In the genomic region with DNA sequence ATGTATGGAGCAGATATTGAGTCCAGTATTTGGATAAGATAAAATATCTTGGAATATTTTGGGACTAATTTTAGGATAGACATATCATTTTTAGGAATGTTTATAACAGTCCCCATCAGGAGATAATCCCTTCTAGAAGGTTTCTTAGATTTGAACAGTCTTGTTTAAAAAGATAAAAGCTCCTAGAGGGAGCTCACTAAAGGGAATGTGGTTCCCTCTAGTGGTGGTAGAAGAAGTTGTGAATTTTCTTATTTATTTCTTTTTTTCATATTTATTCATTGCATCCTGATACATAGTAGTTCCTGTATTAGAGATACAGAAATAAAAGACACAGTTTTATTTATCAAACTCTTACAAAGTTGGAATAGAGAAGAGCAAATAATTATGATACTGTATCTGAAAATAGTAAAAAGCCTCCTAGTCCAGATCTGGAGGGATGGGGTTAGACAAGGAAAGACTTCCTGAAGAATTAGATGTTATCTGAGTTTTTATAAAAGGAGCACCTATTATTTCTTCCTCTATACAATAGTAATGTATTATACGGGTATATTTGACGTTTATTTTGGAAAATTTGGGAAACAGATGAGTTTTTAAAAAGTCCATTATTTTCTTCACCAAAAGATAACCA, we compare ENCODE assay signal across 8 cellular contexts. TPM values are rescaled to one million over a fixed set of nuclear protein-coding genes. Genes with fewer than 3 reads are reported as not detected.
DNase-seq lines count a peak whose midpoint lies in the region; ATAC-seq and TF ChIP-seq lines count a peak whose summit lies in the region.

No MANE protein-coding gene starts in this region.

- no peak; the same call in 1 of the 3 replicates for ATAC-seq in GM23338
- ATAC-seq in GM18502 (IDR thresholded peaks at IDR 0.05; ENCODE audit: poor library complexity, unreplicated experiment): no peak

- H3K27me3 ChIP-seq in GM23338 (ENCODE audit: insufficient read depth): no peaks in the 10 kb centered on the region

- H3K4me1 Mint-ChIP-seq in GM23338: no peaks in the 10 kb centered on the region

- peak; percentile 70 for DNase-seq in AG10803 (ENCODE audit: low read depth)
- DNase-seq in GM23338 (ENCODE audit: low spot score): peak; percentile 68
- peak; percentile 17 for DNase-seq in NCI-H446 treated with DMSO at 0.1 percent for 48 hours (lab: John Stamatoyannopoulos, UW)
- DNase-seq in cardiac fibroblast (ENCODE audit: low read depth in 2 of 2): peak; percentile 76 to 77
- peak; percentile 61 for DNase-seq in medulla oblongata (ENCODE audit: extremely low spot score)
- no peak for DNase-seq in effector CD4-positive, alpha-beta T cell
- DNase-seq in T-helper 9 cell: no peak

- TF ChIP-seq CTCF in AG10803 (conservative IDR thresholded peaks at IDR 0.05; ENCODE audit: low read length) (peak; percentile 74), GM23338 (conservative IDR thresholded peaks at IDR 0.05; ENCODE audit: low read depth in 2 of 2) (peak in 1 of 2 experiments; percentile 91), cardiac fibroblast (IDR thresholded peaks at IDR 0.05; ENCODE audit: low read depth, low read length) (peak; percentile 63)

- H3K27ac Mint-ChIP-seq in GM23338: no peak overlapping the region

- H3K36me3 Mint-ChIP-seq in GM23338 (ENCODE audit: low read depth): no peaks in the 10 kb centered on the region

- H3K4me3 ChIP-seq in AG10803 (ENCODE audit: low read length) (no peak overlapping the region), GM23338 (no peak overlapping the region), cardiac fibroblast (replicated peaks in 1 of 2; ENCODE audit: low read depth in 2 of 2, low read length in 2 of 2) (no peak overlapping the region)

- H3K4me1 ChIP-seq in GM23338 (ENCODE audit: insufficient read depth): no peaks in the 10 kb centered on the region

- H3K27ac ChIP-seq in GM23338 (ENCODE audit: low read depth): no peak overlapping the region

- H3K79me2 ChIP-seq in GM23338 (replicated peaks; ENCODE audit: insufficient read depth): no peaks in the 10 kb centered on the region

- H2AFZ ChIP-seq in GM23338: no peak overlapping the region

- no peaks in the 10 kb centered on the region for H3K36me3 ChIP-seq in GM23338 (ENCODE audit: insufficient read depth)

- H3K27me3 Mint-ChIP-seq in GM23338 (ENCODE audit: insufficient read depth, low read depth, poor library complexity): peaks cover 3% of the 10 kb centered on the region

- no peak overlapping the region for H3K4me2 ChIP-seq in GM23338

- no peaks in the 10 kb centered on the region for H3K9me3 Mint-ChIP-seq in GM23338

- H3K4me3 Mint-ChIP-seq in GM23338: no peak overlapping the region

- no peaks in the 10 kb centered on the region for H4K20me1 ChIP-seq in GM23338 (replicated peaks; ENCODE audit: insufficient read depth)

- H3F3A ChIP-seq in GM23338 (replicated peaks; ENCODE audit: low read depth): no peaks in the 10 kb centered on the region

- no peaks in the 10 kb centered on the region for H3K9me2 ChIP-seq in GM23338 (ENCODE audit: insufficient read depth)

TF ChIP-seq in GM23338, 12 proteins besides CTCF, POLR2A, EP300 and RAD21 (continues in another document):
- no peak for TF ChIP-seq JUNB (IDR thresholded peaks at IDR 0.05; ENCODE audit: unreplicated experiment)
- TF ChIP-seq ZNF331 (CRISPR knock-in tag; IDR thresholded peaks at IDR 0.05; ENCODE audit: low read depth): no peak
- TF ChIP-seq NANOG (IDR thresholded peaks at IDR 0.05; ENCODE audit: borderline replicate concordance): no peak
- TF ChIP-seq, protein P1, sequence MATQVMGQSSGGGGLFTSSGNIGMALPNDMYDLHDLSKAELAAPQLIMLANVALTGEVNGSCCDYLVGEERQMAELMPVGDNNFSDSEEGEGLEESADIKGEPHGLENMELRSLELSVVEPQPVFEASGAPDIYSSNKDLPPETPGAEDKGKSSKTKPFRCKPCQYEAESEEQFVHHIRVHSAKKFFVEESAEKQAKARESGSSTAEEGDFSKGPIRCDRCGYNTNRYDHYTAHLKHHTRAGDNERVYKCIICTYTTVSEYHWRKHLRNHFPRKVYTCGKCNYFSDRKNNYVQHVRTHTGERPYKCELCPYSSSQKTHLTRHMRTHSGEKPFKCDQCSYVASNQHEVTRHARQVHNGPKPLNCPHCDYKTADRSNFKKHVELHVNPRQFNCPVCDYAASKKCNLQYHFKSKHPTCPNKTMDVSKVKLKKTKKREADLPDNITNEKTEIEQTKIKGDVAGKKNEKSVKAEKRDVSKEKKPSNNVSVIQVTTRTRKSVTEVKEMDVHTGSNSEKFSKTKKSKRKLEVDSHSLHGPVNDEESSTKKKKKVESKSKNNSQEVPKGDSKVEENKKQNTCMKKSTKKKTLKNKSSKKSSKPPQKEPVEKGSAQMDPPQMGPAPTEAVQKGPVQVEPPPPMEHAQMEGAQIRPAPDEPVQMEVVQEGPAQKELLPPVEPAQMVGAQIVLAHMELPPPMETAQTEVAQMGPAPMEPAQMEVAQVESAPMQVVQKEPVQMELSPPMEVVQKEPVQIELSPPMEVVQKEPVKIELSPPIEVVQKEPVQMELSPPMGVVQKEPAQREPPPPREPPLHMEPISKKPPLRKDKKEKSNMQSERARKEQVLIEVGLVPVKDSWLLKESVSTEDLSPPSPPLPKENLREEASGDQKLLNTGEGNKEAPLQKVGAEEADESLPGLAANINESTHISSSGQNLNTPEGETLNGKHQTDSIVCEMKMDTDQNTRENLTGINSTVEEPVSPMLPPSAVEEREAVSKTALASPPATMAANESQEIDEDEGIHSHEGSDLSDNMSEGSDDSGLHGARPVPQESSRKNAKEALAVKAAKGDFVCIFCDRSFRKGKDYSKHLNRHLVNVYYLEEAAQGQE (IDR thresholded peaks at IDR 0.05; ENCODE audit: unreplicated experiment): no peak
- TF ChIP-seq, protein P2, sequence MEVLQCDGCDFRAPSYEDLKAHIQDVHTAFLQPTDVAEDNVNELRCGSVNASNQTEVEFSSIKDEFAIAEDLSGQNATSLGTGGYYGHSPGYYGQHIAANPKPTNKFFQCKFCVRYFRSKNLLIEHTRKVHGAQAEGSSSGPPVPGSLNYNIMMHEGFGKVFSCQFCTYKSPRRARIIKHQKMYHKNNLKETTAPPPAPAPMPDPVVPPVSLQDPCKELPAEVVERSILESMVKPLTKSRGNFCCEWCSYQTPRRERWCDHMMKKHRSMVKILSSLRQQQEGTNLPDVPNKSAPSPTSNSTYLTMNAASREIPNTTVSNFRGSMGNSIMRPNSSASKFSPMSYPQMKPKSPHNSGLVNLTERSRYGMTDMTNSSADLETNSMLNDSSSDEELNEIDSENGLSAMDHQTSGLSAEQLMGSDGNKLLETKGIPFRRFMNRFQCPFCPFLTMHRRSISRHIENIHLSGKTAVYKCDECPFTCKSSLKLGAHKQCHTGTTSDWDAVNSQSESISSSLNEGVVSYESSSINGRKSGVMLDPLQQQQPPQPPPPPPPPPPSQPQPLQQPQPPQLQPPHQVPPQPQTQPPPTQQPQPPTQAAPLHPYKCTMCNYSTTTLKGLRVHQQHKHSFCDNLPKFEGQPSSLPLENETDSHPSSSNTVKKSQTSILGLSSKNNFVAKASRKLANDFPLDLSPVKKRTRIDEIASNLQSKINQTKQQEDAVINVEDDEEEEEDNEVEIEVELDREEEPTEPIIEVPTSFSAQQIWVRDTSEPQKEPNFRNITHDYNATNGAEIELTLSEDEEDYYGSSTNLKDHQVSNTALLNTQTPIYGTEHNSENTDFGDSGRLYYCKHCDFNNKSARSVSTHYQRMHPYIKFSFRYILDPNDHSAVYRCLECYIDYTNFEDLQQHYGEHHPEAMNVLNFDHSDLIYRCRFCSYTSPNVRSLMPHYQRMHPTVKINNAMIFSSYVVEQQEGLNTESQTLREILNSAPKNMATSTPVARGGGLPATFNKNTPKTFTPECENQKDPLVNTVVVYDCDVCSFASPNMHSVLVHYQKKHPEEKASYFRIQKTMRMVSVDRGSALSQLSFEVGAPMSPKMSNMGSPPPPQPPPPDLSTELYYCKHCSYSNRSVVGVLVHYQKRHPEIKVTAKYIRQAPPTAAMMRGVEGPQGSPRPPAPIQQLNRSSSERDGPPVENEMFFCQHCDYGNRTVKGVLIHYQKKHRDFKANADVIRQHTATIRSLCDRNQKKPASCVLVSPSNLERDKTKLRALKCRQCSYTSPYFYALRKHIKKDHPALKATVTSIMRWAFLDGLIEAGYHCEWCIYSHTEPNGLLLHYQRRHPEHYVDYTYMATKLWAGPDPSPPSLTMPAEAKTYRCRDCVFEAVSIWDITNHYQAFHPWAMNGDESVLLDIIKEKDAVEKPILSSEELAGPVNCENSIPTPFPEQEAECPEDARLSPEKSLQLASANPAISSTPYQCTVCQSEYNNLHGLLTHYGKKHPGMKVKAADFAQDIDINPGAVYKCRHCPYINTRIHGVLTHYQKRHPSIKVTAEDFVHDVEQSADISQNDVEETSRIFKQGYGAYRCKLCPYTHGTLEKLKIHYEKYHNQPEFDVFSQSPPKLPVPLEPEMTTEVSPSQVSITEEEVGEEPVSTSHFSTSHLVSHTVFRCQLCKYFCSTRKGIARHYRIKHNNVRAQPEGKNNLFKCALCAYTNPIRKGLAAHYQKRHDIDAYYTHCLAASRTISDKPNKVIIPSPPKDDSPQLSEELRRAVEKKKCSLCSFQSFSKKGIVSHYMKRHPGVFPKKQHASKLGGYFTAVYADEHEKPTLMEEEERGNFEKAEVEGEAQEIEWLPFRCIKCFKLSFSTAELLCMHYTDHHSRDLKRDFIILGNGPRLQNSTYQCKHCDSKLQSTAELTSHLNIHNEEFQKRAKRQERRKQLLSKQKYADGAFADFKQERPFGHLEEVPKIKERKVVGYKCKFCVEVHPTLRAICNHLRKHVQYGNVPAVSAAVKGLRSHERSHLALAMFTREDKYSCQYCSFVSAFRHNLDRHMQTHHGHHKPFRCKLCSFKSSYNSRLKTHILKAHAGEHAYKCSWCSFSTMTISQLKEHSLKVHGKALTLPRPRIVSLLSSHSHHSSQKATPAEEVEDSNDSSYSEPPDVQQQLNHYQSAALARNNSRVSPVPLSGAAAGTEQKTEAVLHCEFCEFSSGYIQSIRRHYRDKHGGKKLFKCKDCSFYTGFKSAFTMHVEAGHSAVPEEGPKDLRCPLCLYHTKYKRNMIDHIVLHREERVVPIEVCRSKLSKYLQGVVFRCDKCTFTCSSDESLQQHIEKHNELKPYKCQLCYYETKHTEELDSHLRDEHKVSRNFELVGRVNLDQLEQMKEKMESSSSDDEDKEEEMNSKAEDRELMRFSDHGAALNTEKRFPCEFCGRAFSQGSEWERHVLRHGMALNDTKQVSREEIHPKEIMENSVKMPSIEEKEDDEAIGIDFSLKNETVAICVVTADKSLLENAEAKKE (CRISPR knock-in tag; IDR thresholded peaks at IDR 0.05): no peak
- TF ChIP-seq EZH2 (IDR thresholded peaks at IDR 0.05; ENCODE audit: low read depth, unreplicated experiment): no peak
- no peak for TF ChIP-seq ZNF114 (CRISPR knock-in tag; IDR thresholded peaks at IDR 0.05)

RNA-seq across cellular contexts. Expression of a gene that starts 24.5 kb away (rescaled TPM):
- total RNA-seq in GM23338 (2014; rRNA removed; shearing (Covaris generic)): not detected in 2 replicates
- polyA plus RNA-seq in GM23338 (2016; fragmentation: Nextera tagmentation; extraction: Ambion mirVana): not detected in 2 replicates

Comparison
In these comparisons a context has a peak if more than half of its experiments do, and no peak if none do; other contexts are left out.
1. DNase-seq: peak in AG10803 (single experiment), GM23338 (single experiment), NCI-H446 treated with DMSO at 0.1 percent for 48 hours (single experiment), cardiac fibroblast (2 of 2) and medulla oblongata (single experiment); none in effector CD4-positive, alpha-beta T cell (single experiment) and T-helper 9 cell (single experiment).